Comparison of ENCODE assay signal across 1 cellular context in genomic region chr2:28613616-28614501, GRCh38.
TF ChIP-seq lines count a peak whose summit lies in the region.

No MANE protein-coding gene starts in this region.

TF ChIP-seq in GM23338, 12 proteins besides CTCF, POLR2A, EP300 and RAD21 (continued from another document):
- no peak for TF ChIP-seq ZNF462 (CRISPR knock-in tag; IDR thresholded peaks at IDR 0.05)
- TF ChIP-seq EZH2phosphoT487 (IDR thresholded peaks at IDR 0.05; ENCODE audit: unreplicated experiment): no peak
- TF ChIP-seq NANOG (IDR thresholded peaks at IDR 0.05; ENCODE audit: borderline replicate concordance): no peak
